In the genomic region with DNA sequence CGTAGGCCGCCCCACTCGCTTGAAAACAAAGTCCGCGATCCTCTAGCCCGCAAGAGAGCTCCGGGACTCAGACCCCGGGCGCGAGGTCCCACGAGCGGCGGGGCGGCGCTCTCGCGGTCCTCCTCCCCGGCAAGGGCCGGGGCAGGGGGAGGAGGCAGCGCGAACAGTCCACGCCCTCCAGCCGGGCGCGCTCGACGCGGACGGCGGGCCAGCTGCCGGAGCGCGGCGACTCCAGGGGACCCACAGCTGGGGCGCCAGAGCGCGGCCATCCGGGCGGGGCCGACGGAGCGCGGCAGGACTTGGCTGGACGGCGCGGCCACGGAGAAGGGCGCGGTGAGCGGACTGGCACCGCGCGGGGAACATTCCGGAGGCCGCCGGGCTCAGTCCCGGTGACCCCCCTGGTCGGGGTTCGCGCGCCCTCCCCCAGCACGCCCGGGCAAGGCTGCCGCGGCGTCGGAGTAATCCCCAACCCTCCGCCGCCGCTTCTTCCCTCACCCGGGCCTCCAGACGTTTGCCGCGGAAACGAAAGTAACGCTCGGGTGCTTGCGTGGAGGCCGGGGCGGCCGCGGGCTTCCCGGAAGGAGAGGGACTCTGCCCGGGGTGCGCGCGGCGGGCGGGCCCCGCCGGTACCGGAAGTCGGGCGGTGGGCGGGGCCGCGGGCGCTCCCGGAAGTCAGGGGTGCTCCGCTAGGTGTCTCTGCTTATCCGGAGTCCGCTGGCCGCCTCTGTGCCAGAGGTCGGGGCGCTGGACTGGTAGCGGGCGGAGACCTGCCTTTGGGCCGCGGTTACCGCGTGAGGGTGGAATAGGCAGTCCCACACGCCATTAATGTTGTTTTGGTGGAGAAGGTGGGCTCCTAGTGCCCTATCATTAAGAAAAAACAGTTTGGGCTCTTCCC, we compare ENCODE assay signal across 2 cellular contexts.
A peak's percentile ranks its signal among the peaks of the same experiment; 100 is the strongest.
TF ChIP-seq lines count a peak whose summit lies in the region.

A gene (plus strand): TSS at position 166 of the 895 bp plus-strand sequence. CDS start 8,330 bp downstream, outside the sequence.

TF ChIP-seq in HCT116, 20 proteins besides CTCF, POLR2A, EP300 and RAD21 (continued from another document):
- TF ChIP-seq, protein P1, sequence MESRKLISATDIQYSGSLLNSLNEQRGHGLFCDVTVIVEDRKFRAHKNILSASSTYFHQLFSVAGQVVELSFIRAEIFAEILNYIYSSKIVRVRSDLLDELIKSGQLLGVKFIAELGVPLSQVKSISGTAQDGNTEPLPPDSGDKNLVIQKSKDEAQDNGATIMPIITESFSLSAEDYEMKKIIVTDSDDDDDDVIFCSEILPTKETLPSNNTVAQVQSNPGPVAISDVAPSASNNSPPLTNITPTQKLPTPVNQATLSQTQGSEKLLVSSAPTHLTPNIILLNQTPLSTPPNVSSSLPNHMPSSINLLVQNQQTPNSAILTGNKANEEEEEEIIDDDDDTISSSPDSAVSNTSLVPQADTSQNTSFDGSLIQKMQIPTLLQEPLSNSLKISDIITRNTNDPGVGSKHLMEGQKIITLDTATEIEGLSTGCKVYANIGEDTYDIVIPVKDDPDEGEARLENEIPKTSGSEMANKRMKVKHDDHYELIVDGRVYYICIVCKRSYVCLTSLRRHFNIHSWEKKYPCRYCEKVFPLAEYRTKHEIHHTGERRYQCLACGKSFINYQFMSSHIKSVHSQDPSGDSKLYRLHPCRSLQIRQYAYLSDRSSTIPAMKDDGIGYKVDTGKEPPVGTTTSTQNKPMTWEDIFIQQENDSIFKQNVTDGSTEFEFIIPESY (IDR thresholded peaks at IDR 0.05; ENCODE audit: extremely low read depth, insufficient replicate concordance, low read length): peak; percentile 57
- TF ChIP-seq EGR1 (IDR thresholded peaks at IDR 0.05; ENCODE audit: low read depth): no peak; the same call in 1 of the 2 replicates
- TF ChIP-seq CEBPB (IDR thresholded peaks at IDR 0.05; ENCODE audit: low read depth): no peak
- TF ChIP-seq ZFX (IDR thresholded peaks at IDR 0.05): peak; percentile 90
- TF ChIP-seq, protein P2, sequence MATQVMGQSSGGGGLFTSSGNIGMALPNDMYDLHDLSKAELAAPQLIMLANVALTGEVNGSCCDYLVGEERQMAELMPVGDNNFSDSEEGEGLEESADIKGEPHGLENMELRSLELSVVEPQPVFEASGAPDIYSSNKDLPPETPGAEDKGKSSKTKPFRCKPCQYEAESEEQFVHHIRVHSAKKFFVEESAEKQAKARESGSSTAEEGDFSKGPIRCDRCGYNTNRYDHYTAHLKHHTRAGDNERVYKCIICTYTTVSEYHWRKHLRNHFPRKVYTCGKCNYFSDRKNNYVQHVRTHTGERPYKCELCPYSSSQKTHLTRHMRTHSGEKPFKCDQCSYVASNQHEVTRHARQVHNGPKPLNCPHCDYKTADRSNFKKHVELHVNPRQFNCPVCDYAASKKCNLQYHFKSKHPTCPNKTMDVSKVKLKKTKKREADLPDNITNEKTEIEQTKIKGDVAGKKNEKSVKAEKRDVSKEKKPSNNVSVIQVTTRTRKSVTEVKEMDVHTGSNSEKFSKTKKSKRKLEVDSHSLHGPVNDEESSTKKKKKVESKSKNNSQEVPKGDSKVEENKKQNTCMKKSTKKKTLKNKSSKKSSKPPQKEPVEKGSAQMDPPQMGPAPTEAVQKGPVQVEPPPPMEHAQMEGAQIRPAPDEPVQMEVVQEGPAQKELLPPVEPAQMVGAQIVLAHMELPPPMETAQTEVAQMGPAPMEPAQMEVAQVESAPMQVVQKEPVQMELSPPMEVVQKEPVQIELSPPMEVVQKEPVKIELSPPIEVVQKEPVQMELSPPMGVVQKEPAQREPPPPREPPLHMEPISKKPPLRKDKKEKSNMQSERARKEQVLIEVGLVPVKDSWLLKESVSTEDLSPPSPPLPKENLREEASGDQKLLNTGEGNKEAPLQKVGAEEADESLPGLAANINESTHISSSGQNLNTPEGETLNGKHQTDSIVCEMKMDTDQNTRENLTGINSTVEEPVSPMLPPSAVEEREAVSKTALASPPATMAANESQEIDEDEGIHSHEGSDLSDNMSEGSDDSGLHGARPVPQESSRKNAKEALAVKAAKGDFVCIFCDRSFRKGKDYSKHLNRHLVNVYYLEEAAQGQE (IDR thresholded peaks at IDR 0.05; ENCODE audit: low read depth): no peak
- TF ChIP-seq YY1 (IDR thresholded peaks at IDR 0.05; ENCODE audit: extremely low read depth, insufficient replicate concordance, low read depth, low read length): peak; percentile 10
- peak; percentile 83 for TF ChIP-seq POLR2AphosphoS5 (IDR thresholded peaks at IDR 0.05; ENCODE audit: low read depth, low read length)
- TF ChIP-seq EZH2 (IDR thresholded peaks at IDR 0.05): no peak
- TF ChIP-seq ELF1 (IDR thresholded peaks at IDR 0.05; ENCODE audit: borderline replicate concordance, low read depth): peak; percentile 80; the same call in 1 of the 2 replicates
- TF ChIP-seq JUND (IDR thresholded peaks at IDR 0.05): no peak
- TF ChIP-seq, protein P3, sequence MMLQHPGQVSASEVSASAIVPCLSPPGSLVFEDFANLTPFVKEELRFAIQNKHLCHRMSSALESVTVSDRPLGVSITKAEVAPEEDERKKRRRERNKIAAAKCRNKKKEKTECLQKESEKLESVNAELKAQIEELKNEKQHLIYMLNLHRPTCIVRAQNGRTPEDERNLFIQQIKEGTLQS (IDR thresholded peaks at IDR 0.05): no peak
- TF ChIP-seq, protein P4, sequence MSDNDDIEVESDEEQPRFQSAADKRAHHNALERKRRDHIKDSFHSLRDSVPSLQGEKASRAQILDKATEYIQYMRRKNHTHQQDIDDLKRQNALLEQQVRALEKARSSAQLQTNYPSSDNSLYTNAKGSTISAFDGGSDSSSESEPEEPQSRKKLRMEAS (IDR thresholded peaks at IDR 0.05): peak; percentile 51; the same call in 1 of the 2 replicates
- TF ChIP-seq ZNF274 (IDR thresholded peaks at IDR 0.05; ENCODE audit: low read depth, low read length): no peak
- TF ChIP-seq SRF (IDR thresholded peaks at IDR 0.05; ENCODE audit: low read depth): no peak; the same call in 1 of the 2 replicates
TF ChIP-seq in HCT116: peak in this region for 9.

TF ChIP-seq in SK-N-SH treated with all-trans-retinoic acid at 6 μM for 48 hours, 23 proteins besides CTCF, POLR2A, EP300 and RAD21 (continued from another document):
- TF ChIP-seq, protein P5, sequence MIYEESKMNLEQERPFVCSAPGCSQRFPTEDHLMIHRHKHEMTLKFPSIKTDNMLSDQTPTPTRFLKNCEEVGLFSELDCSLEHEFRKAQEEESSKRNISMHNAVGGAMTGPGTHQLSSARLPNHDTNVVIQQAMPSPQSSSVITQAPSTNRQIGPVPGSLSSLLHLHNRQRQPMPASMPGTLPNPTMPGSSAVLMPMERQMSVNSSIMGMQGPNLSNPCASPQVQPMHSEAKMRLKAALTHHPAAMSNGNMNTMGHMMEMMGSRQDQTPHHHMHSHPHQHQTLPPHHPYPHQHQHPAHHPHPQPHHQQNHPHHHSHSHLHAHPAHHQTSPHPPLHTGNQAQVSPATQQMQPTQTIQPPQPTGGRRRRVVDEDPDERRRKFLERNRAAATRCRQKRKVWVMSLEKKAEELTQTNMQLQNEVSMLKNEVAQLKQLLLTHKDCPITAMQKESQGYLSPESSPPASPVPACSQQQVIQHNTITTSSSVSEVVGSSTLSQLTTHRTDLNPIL (CRISPR knock-in tag; IDR thresholded peaks at IDR 0.05; ENCODE audit: low read depth): no peak
- TF ChIP-seq, protein P6, sequence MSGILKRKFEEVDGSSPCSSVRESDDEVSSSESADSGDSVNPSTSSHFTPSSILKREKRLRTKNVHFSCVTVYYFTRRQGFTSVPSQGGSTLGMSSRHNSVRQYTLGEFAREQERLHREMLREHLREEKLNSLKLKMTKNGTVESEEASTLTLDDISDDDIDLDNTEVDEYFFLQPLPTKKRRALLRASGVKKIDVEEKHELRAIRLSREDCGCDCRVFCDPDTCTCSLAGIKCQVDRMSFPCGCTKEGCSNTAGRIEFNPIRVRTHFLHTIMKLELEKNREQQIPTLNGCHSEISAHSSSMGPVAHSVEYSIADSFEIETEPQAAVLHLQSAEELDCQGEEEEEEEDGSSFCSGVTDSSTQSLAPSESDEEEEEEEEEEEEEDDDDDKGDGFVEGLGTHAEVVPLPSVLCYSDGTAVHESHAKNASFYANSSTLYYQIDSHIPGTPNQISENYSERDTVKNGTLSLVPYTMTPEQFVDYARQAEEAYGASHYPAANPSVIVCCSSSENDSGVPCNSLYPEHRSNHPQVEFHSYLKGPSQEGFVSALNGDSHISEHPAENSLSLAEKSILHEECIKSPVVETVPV (CRISPR knock-in tag; IDR thresholded peaks at IDR 0.05): no peak
- TF ChIP-seq ZNF8 (CRISPR knock-in tag; IDR thresholded peaks at IDR 0.05) (no peak), RARB (CRISPR knock-in tag; IDR thresholded peaks at IDR 0.05) (no peak), TCF4 (CRISPR knock-in tag; IDR thresholded peaks at IDR 0.05; ENCODE audit: borderline replicate concordance) (no peak), ZNF70 (CRISPR knock-in tag; IDR thresholded peaks at IDR 0.05) (no peak)
